In genomic region chr3:50341537-50341936, GRCh38 we compare ENCODE assay signal across 3 cellular contexts.
TF ChIP-seq lines count a peak whose summit lies in the region.

No MANE protein-coding gene starts in this region.

TF ChIP-seq in IMR-90, 13 proteins besides CTCF, POLR2A, EP300 and RAD21:
- TF ChIP-seq NFE2L2 (IDR thresholded peaks at IDR 0.05; ENCODE audit: low read depth, low read length) = no peak
- no peak for TF ChIP-seq SMC3 (IDR thresholded peaks at IDR 0.05; ENCODE audit: low read depth, low read length)
- TF ChIP-seq MAZ (IDR thresholded peaks at IDR 0.05; ENCODE audit: borderline replicate concordance, low read depth, low read length) = no peak
- no peak for TF ChIP-seq BHLHE40 (IDR thresholded peaks at IDR 0.05; ENCODE audit: low read depth, low read length)
- no peak for TF ChIP-seq RCOR1 (IDR thresholded peaks at IDR 0.05; ENCODE audit: insufficient replicate concordance, low read length)
- TF ChIP-seq CEBPB (IDR thresholded peaks at IDR 0.05; ENCODE audit: low read depth, low read length) = no peak
- TF ChIP-seq ELK1 (IDR thresholded peaks at IDR 0.05; ENCODE audit: borderline replicate concordance, low read depth, low read length) = no peak
- no peak for TF ChIP-seq FOS (IDR thresholded peaks at IDR 0.05; ENCODE audit: low read depth, low read length)

TF ChIP-seq in H1, 55 proteins besides CTCF, POLR2A, EP300 and RAD21:
- TF ChIP-seq SAP30 (IDR thresholded peaks at IDR 0.05; ENCODE audit: insufficient read depth, insufficient replicate concordance, low read length) (no peak), SIX5 (IDR thresholded peaks at IDR 0.05; ENCODE audit: low read depth, low read length) (no peak), CBX8 (IDR thresholded peaks at IDR 0.05; ENCODE audit: borderline replicate concordance, low read depth, low read length) (no peak), KDM4A (IDR thresholded peaks at IDR 0.05; ENCODE audit: low read depth, low read length, severe bottlenecking) (no peak), TBP (IDR thresholded peaks at IDR 0.05; ENCODE audit: low read depth, low read length) (no peak), POLR2AphosphoS5 (IDR thresholded peaks at IDR 0.05; ENCODE audit: low read depth, low read length) (no peak), EGR1 (IDR thresholded peaks at IDR 0.05; ENCODE audit: borderline replicate concordance, low read depth, low read length) (no peak), GTF2F1 (IDR thresholded peaks at IDR 0.05; ENCODE audit: borderline replicate concordance, low read depth, low read length) (no peak), ATF3 (IDR thresholded peaks at IDR 0.05; ENCODE audit: insufficient read depth, low read depth, low read length) (no peak), JUN (IDR thresholded peaks at IDR 0.05; ENCODE audit: low read depth, low read length) (no peak), HDAC6 (IDR thresholded peaks at IDR 0.05; ENCODE audit: low read depth, low read length) (no peak), CEBPB (IDR thresholded peaks at IDR 0.05; ENCODE audit: low read depth, low read length) (no peak), CTBP2 (IDR thresholded peaks at IDR 0.05; ENCODE audit: borderline replicate concordance, insufficient read depth, insufficient read length, low read length) (no peak), YY1 (IDR thresholded peaks at IDR 0.05; ENCODE audit: low read depth, low read length) (no peak), CHD1 (IDR thresholded peaks at IDR 0.05; ENCODE audit: low read depth, low read length) (no peak), PHF8 (conservative IDR thresholded peaks at IDR 0.05; ENCODE audit: low read depth, low read length) (no peak), TEAD4 (IDR thresholded peaks at IDR 0.05; ENCODE audit: low read depth, low read length) (no peak)
TF ChIP-seq in H1: peak in this region for 0.

TF ChIP-seq in SK-N-SH treated with all-trans-retinoic acid at 6 μM for 48 hours, 23 proteins besides CTCF, POLR2A, EP300 and RAD21:
- TF ChIP-seq POU6F1 (CRISPR knock-in tag; IDR thresholded peaks at IDR 0.05; ENCODE audit: borderline replicate concordance, low read depth) (no peak), ZNF565 (CRISPR knock-in tag; conservative IDR thresholded peaks at IDR 0.05; ENCODE audit: low read depth) (no peak), GLIS3 (CRISPR knock-in tag; IDR thresholded peaks at IDR 0.05) (no peak), ISL1 (CRISPR knock-in tag; IDR thresholded peaks at IDR 0.05) (no peak), BACH2 (CRISPR knock-in tag; IDR thresholded peaks at IDR 0.05; ENCODE audit: borderline replicate concordance) (no peak), ESRRG (CRISPR knock-in tag; IDR thresholded peaks at IDR 0.05) (no peak), CREB5 (CRISPR knock-in tag; IDR thresholded peaks at IDR 0.05; ENCODE audit: low read depth) (no peak), ZFP3 (CRISPR knock-in tag; IDR thresholded peaks at IDR 0.05) (no peak), PATZ1 (CRISPR knock-in tag; IDR thresholded peaks at IDR 0.05; ENCODE audit: borderline replicate concordance) (no peak), RARB (CRISPR knock-in tag; IDR thresholded peaks at IDR 0.05) (no peak), ZC3H10 (CRISPR knock-in tag; IDR thresholded peaks at IDR 0.05) (no peak), TCF4 (CRISPR knock-in tag; IDR thresholded peaks at IDR 0.05; ENCODE audit: borderline replicate concordance) (no peak), CSDC2 (CRISPR knock-in tag; IDR thresholded peaks at IDR 0.05) (no peak), PPARA (CRISPR knock-in tag; IDR thresholded peaks at IDR 0.05; ENCODE audit: borderline replicate concordance) (no peak), ZNF70 (CRISPR knock-in tag; IDR thresholded peaks at IDR 0.05) (no peak), ARNTL (CRISPR knock-in tag; IDR thresholded peaks at IDR 0.05; ENCODE audit: borderline replicate concordance, low read depth) (no peak), ZFP30 (CRISPR knock-in tag; IDR thresholded peaks at IDR 0.05) (no peak), TSHZ2 (CRISPR knock-in tag; IDR thresholded peaks at IDR 0.05) (no peak), SNAI2 (CRISPR knock-in tag; IDR thresholded peaks at IDR 0.05) (no peak), ZNF8 (CRISPR knock-in tag; IDR thresholded peaks at IDR 0.05) (no peak)
